13 cellular contexts compared by ENCODE assay signal in genomic region chr9:16309350-16310271, GRCh38.
A peak's percentile ranks its signal among the peaks of the same experiment; 100 is the strongest.
DNase-seq lines count a peak whose midpoint lies in the region; ATAC-seq and TF ChIP-seq lines count a peak whose summit lies in the region.
"Had no signal": no experiment of that assay in that cellular context is flagged by ENCODE, and none has a peak within 500 bp of the region (broad histone marks: within the 10 kb centered on the region; RNA-seq: fewer than 3 reads in every experiment).

No MANE protein-coding gene starts in this region.

- no peak overlapping the region for H3K9ac ChIP-seq in stomach smooth muscle (ENCODE audit: low read length in 2 of 2)
- H3K9ac ChIP-seq: KMS-11 had no signal

- intact Hi-C loops in lower lobe of right lung (cut with DNase I) = no loop called here

- peak; percentile 18 to 31 for ATAC-seq in lower lobe of right lung

- H3K9me3 ChIP-seq in lower lobe of right lung (no peaks in the 10 kb centered on the region), stomach smooth muscle (ENCODE audit: control insufficient read depth in 2 of 2, low read length in 2 of 2) (no peaks in the 10 kb centered on the region)

- TF ChIP-seq CTCF in lower lobe of right lung (IDR thresholded peaks at IDR 0.05) = no peak

- no peak overlapping the region for H3K4me3 ChIP-seq in lower lobe of right lung
- no peak overlapping the region for H3K4me3 ChIP-seq in stomach smooth muscle (ENCODE audit: low read length in 2 of 2)

- H3K27me3 ChIP-seq in lower lobe of right lung (ENCODE audit: low read depth) = peaks cover 4% of the 10 kb centered on the region
- H3K27me3 ChIP-seq in stomach smooth muscle (ENCODE audit: control insufficient read depth in 1 of 2, insufficient read depth in 2 of 2, low read length in 2 of 2) = no peaks in the 10 kb centered on the region

- no peaks in the 10 kb centered on the region for H3K36me3 ChIP-seq in lower lobe of right lung
- H3K36me3 ChIP-seq in stomach smooth muscle (ENCODE audit: control insufficient read depth in 2 of 2, insufficient read depth in 2 of 2, low read length in 2 of 2) = no peaks in the 10 kb centered on the region

- H3K4me1 ChIP-seq in lower lobe of right lung = no peaks in the 10 kb centered on the region
- peaks cover 21% of the 10 kb centered on the region for H3K4me1 ChIP-seq in stomach smooth muscle (ENCODE audit: control insufficient read depth, insufficient read depth, low read length)

- no peak overlapping the region for H3K27ac ChIP-seq in lower lobe of right lung
- H3K27ac ChIP-seq in stomach smooth muscle (ENCODE audit: low read length) = peak overlapping the region; percentile 37
- H3K27ac ChIP-seq: C4-2B, KMS-11 had no signal

- DNase-seq in NCI-H446 treated with DMSO at 0.1 percent for 48 hours (lab: John Stamatoyannopoulos, UW) = peak; percentile 59
- peak; percentile 14 for DNase-seq in fibroblast of gingiva (ENCODE audit: low read depth)
- DNase-seq in lower lobe of right lung = no peak
- DNase-seq in T-helper 9 cell = no peak
- no peak for DNase-seq in NCI-H1105 treated with DMSO at 0.1 percent for 48 hours (lab: John Stamatoyannopoulos, UW)
- no peak for DNase-seq in NCI-H524 treated with DMSO at 0.1 percent for 48 hours (lab: John Stamatoyannopoulos, UW)
- no peak for DNase-seq in activated T-cell treated with anti-CD3 and anti-CD28 coated beads, Interleukin-2, amount 50 U/mL, for 48 hours
- DNase-seq: activated CD4-positive, alpha-beta memory T cell treated with anti-CD3 and anti-CD28 coated beads for 36 hours; naive B cell; T-helper 2 cell had no signal

Comparison
In these comparisons a context has a peak if more than half of its experiments do, and no peak if none do; other contexts are left out.
1. DNase-seq: peak in NCI-H446 treated with DMSO at 0.1 percent for 48 hours (single experiment) and fibroblast of gingiva (single experiment); none in lower lobe of right lung (single experiment), T-helper 9 cell (single experiment), NCI-H1105 treated with DMSO at 0.1 percent for 48 hours (single experiment), NCI-H524 treated with DMSO at 0.1 percent for 48 hours (single experiment) and activated T-cell treated with anti-CD3 and anti-CD28 coated beads, Interleukin-2, amount 50 U/mL, for 48 hours (0 of 2).